1 cellular context compared by ENCODE assay signal in genomic region chr12:6333566-6333965, GRCh38.
TF ChIP-seq lines count a peak whose summit lies in the region.

No MANE protein-coding gene starts in this region.

TF ChIP-seq in HepG2, 621 proteins besides CTCF, POLR2A, EP300 and RAD21:
- TF ChIP-seq NFYC (CRISPR knock-in tag; IDR thresholded peaks at IDR 0.05): no peak
- no peak for TF ChIP-seq RFX1 (IDR thresholded peaks at IDR 0.05)
- TF ChIP-seq ZBTB4 (CRISPR knock-in tag; IDR thresholded peaks at IDR 0.05; ENCODE audit: borderline replicate concordance): no peak
- TF ChIP-seq MTA1 (CRISPR knock-in tag; IDR thresholded peaks at IDR 0.05; ENCODE audit: borderline replicate concordance): no peak
- no peak for TF ChIP-seq SNAI1 (CRISPR knock-in tag; IDR thresholded peaks at IDR 0.05; ENCODE audit: borderline replicate concordance)
- TF ChIP-seq GABPA (IDR thresholded peaks at IDR 0.05; ENCODE audit: low read depth, low read length): no peak
- TF ChIP-seq GABPA (CRISPR knock-in tag; IDR thresholded peaks at IDR 0.05; ENCODE audit: low read depth): no peak
- no peak for TF ChIP-seq SALL2 (CRISPR knock-in tag; IDR thresholded peaks at IDR 0.05)
- TF ChIP-seq DPF2 (CRISPR knock-in tag; IDR thresholded peaks at IDR 0.05; ENCODE audit: borderline replicate concordance, low read depth): no peak
- no peak for TF ChIP-seq ELF3 (CRISPR knock-in tag; IDR thresholded peaks at IDR 0.05)
- TF ChIP-seq ADNP (CRISPR knock-in tag; IDR thresholded peaks at IDR 0.05): no peak
- TF ChIP-seq ZNF33A (CRISPR knock-in tag; IDR thresholded peaks at IDR 0.05; ENCODE audit: borderline replicate concordance): no peak
- TF ChIP-seq SALL1 (CRISPR knock-in tag; IDR thresholded peaks at IDR 0.05): no peak
- TF ChIP-seq HBP1 (CRISPR knock-in tag; IDR thresholded peaks at IDR 0.05; ENCODE audit: low read depth): no peak
- no peak for TF ChIP-seq EHMT2 (IDR thresholded peaks at IDR 0.05; ENCODE audit: borderline replicate concordance, low read depth, low read length)
- no peak for TF ChIP-seq ARID3A (IDR thresholded peaks at IDR 0.05; ENCODE audit: low read depth, low read length)
- no peak for TF ChIP-seq SIN3A (IDR thresholded peaks at IDR 0.05; ENCODE audit: borderline replicate concordance, low read depth, low read length)
- TF ChIP-seq FOSL1 (CRISPR knock-in tag; IDR thresholded peaks at IDR 0.05; ENCODE audit: borderline replicate concordance): no peak
- TF ChIP-seq NFKB2 (CRISPR knock-in tag; IDR thresholded peaks at IDR 0.05; ENCODE audit: borderline replicate concordance): no peak
- no peak for TF ChIP-seq ZNF558 (CRISPR knock-in tag; IDR thresholded peaks at IDR 0.05; ENCODE audit: borderline replicate concordance)
